ENCODE assay signal across 12 cellular contexts in the genomic region with DNA sequence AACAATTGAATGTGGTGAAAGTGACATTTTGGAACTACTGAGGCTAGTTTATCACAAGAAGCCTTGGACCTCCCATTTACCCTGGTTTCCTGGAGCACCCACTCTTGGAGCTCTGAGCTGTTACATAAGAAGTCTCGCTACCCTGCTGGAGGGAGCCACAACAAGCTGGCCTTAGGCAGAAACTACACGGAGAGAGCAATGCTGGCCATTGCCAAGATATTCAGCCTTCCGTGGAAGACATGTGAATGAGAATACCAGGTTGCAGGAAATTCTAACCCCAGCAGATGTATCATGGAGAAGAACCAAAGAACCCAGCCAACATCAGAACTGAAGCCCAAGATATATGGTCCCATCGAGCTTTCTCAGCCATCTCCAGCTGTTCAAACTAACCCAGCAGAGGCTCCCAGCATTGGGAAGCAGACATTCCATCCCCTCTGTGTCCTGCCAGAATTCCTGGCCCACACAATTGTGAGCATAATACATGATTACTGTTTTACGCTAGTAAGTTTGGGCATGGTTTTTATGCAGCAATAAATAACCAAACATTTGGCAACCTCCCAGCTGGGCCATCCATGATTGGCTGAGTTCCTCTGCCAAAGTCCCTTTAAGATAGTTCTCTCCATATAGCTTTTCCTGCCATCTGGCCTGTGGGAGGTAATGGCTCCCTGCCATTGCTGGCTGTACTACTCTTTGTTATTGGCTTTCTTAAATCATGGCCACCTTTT. TPM values are rescaled to one million over a fixed set of nuclear protein-coding genes. Genes with fewer than 3 reads are reported as not detected.
DNase-seq lines count a peak whose midpoint lies in the region; ATAC-seq and TF ChIP-seq lines count a peak whose summit lies in the region.
"Had no signal": no experiment of that assay in that cellular context is flagged by ENCODE, and none has a peak within 500 bp of the region (broad histone marks: within the 10 kb centered on the region; RNA-seq: fewer than 3 reads in every experiment).

No MANE protein-coding gene starts in this region.

- H3K4me1 ChIP-seq in left lung, result no peaks in the 10 kb centered on the region
- peaks cover 0 to 13% (median 6%) of the 10 kb centered on the region in 4 donors for H3K4me1 ChIP-seq in tibial artery
- H3K4me1 ChIP-seq in suprapubic skin, result no peaks in the 10 kb centered on the region

- H3K27ac ChIP-seq in left lung (no peak overlapping the region), tibial artery (peak overlapping the region; percentile 12 to 17), suprapubic skin (no peak overlapping the region)
- H3K27ac ChIP-seq: epithelial cell of prostate, tibial nerve had no signal

- intact Hi-C loops in left lung (cut with DNase I), result no loop called here
- intact Hi-C loops in tibial artery (cut with DNase I; ENCODE audit: low total_unique reads), result no loop called here

- ATAC-seq in left lung, result peak; percentile 56
- no peak for ATAC-seq in GM18520 (IDR thresholded peaks at IDR 0.05; ENCODE audit: unreplicated experiment)

- H3K36me3 ChIP-seq in left lung (no peaks in the 10 kb centered on the region), tibial artery (no peaks in the 10 kb centered on the region), suprapubic skin (no peaks in the 10 kb centered on the region)
- H3K36me3 ChIP-seq: tibial nerve had no signal

- TF ChIP-seq EP300 in suprapubic skin (IDR thresholded peaks at IDR 0.05), result no peak

- H3K9me3 ChIP-seq in left lung (no peaks in the 10 kb centered on the region), tibial artery (no peaks in the 10 kb centered on the region), suprapubic skin (no peaks in the 10 kb centered on the region)
- H3K9me3 ChIP-seq: tibial nerve had no signal

- DNase-seq in NCI-H524 (lab: John Stamatoyannopoulos, UW) (peak; percentile 13 to 52), NCI-H524 treated with DMSO at 0.1 percent for 48 hours (lab: John Stamatoyannopoulos, UW) (no peak), astrocyte of the spinal cord (ENCODE audit: low read depth, low spot score) (peak; percentile 83), left lung (no peak), tibial artery (no peak), suprapubic skin (ENCODE audit: low spot score in 2 of 2) (no peak)
- DNase-seq in stimulated activated CD4-positive, alpha-beta T cell treated with anti-CD3 and anti-CD28 coated beads, Interleukin-4, amount 100 ng/mL, for 1 hour, result no peak
- DNase-seq: activated CD4-positive, alpha-beta memory T cell treated with anti-CD3 and anti-CD28 coated beads for 36 hours; small intestine had no signal

- H3K27me3 ChIP-seq in left lung (no peaks in the 10 kb centered on the region), tibial artery (no peaks in the 10 kb centered on the region), suprapubic skin (no peaks in the 10 kb centered on the region)
- H3K27me3 ChIP-seq: tibial nerve had no signal

- H3K4me3 ChIP-seq in astrocyte of the spinal cord (ENCODE audit: low read depth, low read length) (no peak overlapping the region), left lung (no peak overlapping the region), tibial artery (no peak overlapping the region), suprapubic skin (no peak overlapping the region)
- H3K4me3 ChIP-seq: tibial nerve had no signal

- no peak for TF ChIP-seq POLR2A in suprapubic skin (IDR thresholded peaks at IDR 0.05)

- in situ Hi-C loops in astrocyte of the spinal cord (cut with HindIII; ENCODE audit: low sequenced_read_pairs), result no loop called here

- WGBS in suprapubic skin, result 34% methylated on average over 5 of the region's 5 CpGs

- TF ChIP-seq CTCF in astrocyte of the spinal cord (IDR thresholded peaks at IDR 0.05; ENCODE audit: low read depth, low read length) (no peak), left lung (IDR thresholded peaks at IDR 0.05) (no peak), tibial artery (IDR thresholded peaks at IDR 0.05) (no peak), suprapubic skin (IDR thresholded peaks at IDR 0.05) (no peak)

RNA-seq across cellular contexts. Expression of a gene that starts 17.9 kb away (rescaled TPM):
- total RNA-seq in left lung, result 10 to 100 TPM; 26.7 to 46.6 TPM
- total RNA-seq in suprapubic skin, result 10 to 100 TPM in 2 of 4 donors, 1 to 10 TPM in 2; 6.4 to 20.0 (median 9.8) TPM

Comparison
In these comparisons a context has a peak if more than half of its experiments do, and no peak if none do; other contexts are left out.
1. DNase-seq: peak in NCI-H524 (2 of 2) and astrocyte of the spinal cord (single experiment); none in NCI-H524 treated with DMSO at 0.1 percent for 48 hours (single experiment), left lung (0 of 2), tibial artery (0 of 2), suprapubic skin (0 of 2) and stimulated activated CD4-positive, alpha-beta T cell treated with anti-CD3 and anti-CD28 coated beads, Interleukin-4, amount 100 ng/mL, for 1 hour (single experiment).
2. H3K27ac ChIP-seq: peak in tibial artery (2 of 2); none in left lung (0 of 2) and suprapubic skin (single experiment).